ENCODE assay signal across 1 cellular context in genomic region chr10:75379234-75379724, GRCh38.
TF ChIP-seq lines count a peak whose summit lies in the region.

No MANE protein-coding gene starts in this region.

TF ChIP-seq in SK-N-SH treated with all-trans-retinoic acid at 6 μM for 48 hours, 23 proteins besides CTCF, POLR2A, EP300 and RAD21 (continued from another document):
- no peak for TF ChIP-seq TSHZ2 (CRISPR knock-in tag; IDR thresholded peaks at IDR 0.05)
- TF ChIP-seq ZNF8 (CRISPR knock-in tag; IDR thresholded peaks at IDR 0.05) = no peak
- no peak for TF ChIP-seq ESRRG (CRISPR knock-in tag; IDR thresholded peaks at IDR 0.05)
- no peak for TF ChIP-seq ZFP3 (CRISPR knock-in tag; IDR thresholded peaks at IDR 0.05)
- TF ChIP-seq BACH2 (CRISPR knock-in tag; IDR thresholded peaks at IDR 0.05; ENCODE audit: borderline replicate concordance) = no peak
- TF ChIP-seq CSRNP3 (CRISPR knock-in tag; IDR thresholded peaks at IDR 0.05) = no peak
